In the genomic region with DNA sequence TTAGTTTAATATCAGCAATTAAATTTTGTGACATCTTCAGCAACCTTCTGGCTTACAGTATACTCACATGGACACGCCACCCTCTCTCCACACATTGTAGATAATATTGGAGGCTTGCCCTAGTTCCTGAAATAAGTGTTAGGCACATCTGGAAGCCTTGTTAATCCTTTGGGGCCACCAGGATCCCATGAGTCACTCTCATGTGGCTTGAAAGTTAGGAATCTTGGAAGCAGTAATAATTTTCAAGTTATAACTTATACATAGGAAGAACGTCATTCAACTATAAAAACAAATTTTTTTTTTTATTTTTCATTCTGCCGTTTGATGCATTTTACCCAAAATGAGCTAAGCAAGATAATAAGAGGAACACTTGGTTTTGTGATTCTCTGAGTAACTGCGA, we compare ENCODE assay signal across 13 cellular contexts. TPM values are rescaled to one million over a fixed set of nuclear protein-coding genes. Genes with fewer than 3 reads are reported as not detected.
DNase-seq lines count a peak whose midpoint lies in the region; ATAC-seq and TF ChIP-seq lines count a peak whose summit lies in the region.
"Had no signal": no experiment of that assay in that cellular context is flagged by ENCODE, and none has a peak within 500 bp of the region (broad histone marks: within the 10 kb centered on the region; RNA-seq: fewer than 3 reads in every experiment).

No MANE protein-coding gene starts in this region.

- intact Hi-C loops in sciatic nerve (cut with DNase I): no loop called here

- ATAC-seq in gastroesophageal sphincter: no peak
- peak; percentile 29 for ATAC-seq in sciatic nerve

- peak overlapping the region; percentile 74 for H3K9ac ChIP-seq in adipocyte (ENCODE audit: low read length)

- H3K4me1 ChIP-seq in adipocyte (ENCODE audit: control insufficient read depth, insufficient read depth, low read length) (peaks cover 73% of the 10 kb centered on the region), gastroesophageal sphincter (peaks cover 42 to 98% (median 61%) of the 10 kb centered on the region in 3 donors)

- DNase-seq in AG10803 (ENCODE audit: low read depth): peak; percentile 97
- peak; percentile 47 for DNase-seq in adipocyte (ENCODE audit: low read depth)
- DNase-seq in sciatic nerve (ENCODE audit: low spot score): no peak
- DNase-seq in DMS53 (lab: John Stamatoyannopoulos, UW): no peak
- DNase-seq in SKM-1 treated with dmso at 0.1 percent for 144 hours (lab: John Stamatoyannopoulos, UW; ENCODE audit: unreplicated experiment): no peak
- no peak for DNase-seq in NCI-H1417 treated with DMSO at 0.1 percent for 48 hours (lab: John Stamatoyannopoulos, UW)
- DNase-seq in stimulated activated CD4-positive, alpha-beta T cell treated with anti-CD3 and anti-CD28 coated beads, Interleukin-4, amount 100 ng/mL, for 24 hours: no peak
- DNase-seq: activated T-cell treated with anti-CD3 and anti-CD28 coated beads for 4 hours; AML-193; stimulated activated CD4-positive, alpha-beta T cell treated with anti-CD3 and anti-CD28 coated beads, Interleukin-4, amount 100 ng/mL, for 1 hour had no signal

- H3K36me3 ChIP-seq in adipocyte (ENCODE audit: control insufficient read depth, insufficient read depth, low read length, severe bottlenecking) (peaks cover 21% of the 10 kb centered on the region), gastroesophageal sphincter (no peaks in the 10 kb centered on the region)

- WGBS in gastroesophageal sphincter (ENCODE audit: low coverage in 1 of 2), 2 donors: 24 to 29% methylated on average over 3 to 4 of the region's 4 CpGs

- no peaks in the 10 kb centered on the region for H3K27me3 ChIP-seq in adipocyte (replicated peaks; ENCODE audit: control insufficient read depth, insufficient read depth, low read length)
- H3K27me3 ChIP-seq in gastroesophageal sphincter: no peaks in the 10 kb centered on the region

- H3K9me3 ChIP-seq in adipocyte (ENCODE audit: control insufficient read depth, low read length): no peaks in the 10 kb centered on the region
- H3K9me3 ChIP-seq in gastroesophageal sphincter: no peaks in the 10 kb centered on the region

- H3K4me3 ChIP-seq in AG10803 (ENCODE audit: low read length) (no peak overlapping the region), adipocyte (ENCODE audit: low read length) (peak overlapping the region; percentile 55), gastroesophageal sphincter (no peak overlapping the region)

- no peak for TF ChIP-seq POLR2A in gastroesophageal sphincter (IDR thresholded peaks at IDR 0.05)

- H3K27ac ChIP-seq in gastroesophageal sphincter: peak overlapping the region; percentile 81 to 99 (median 87)
- H3K27ac ChIP-seq: epithelial cell of prostate, RWPE1 had no signal

- TF ChIP-seq EP300 in gastroesophageal sphincter (IDR thresholded peaks at IDR 0.05): no peak

- TF ChIP-seq CTCF in AG10803 (conservative IDR thresholded peaks at IDR 0.05; ENCODE audit: low read length): no peak
- TF ChIP-seq CTCF in gastroesophageal sphincter (IDR thresholded peaks at IDR 0.05): no peak

RNA-seq across cellular contexts. Expression of a gene that starts 20.5 kb away (rescaled TPM):
- total RNA-seq in gastroesophageal sphincter: 100 to 1,000 TPM; 240 to 305 (median 265) TPM
- total RNA-seq in sciatic nerve: 332 TPM

Comparison
In these comparisons a context has a peak if more than half of its experiments do, and no peak if none do; other contexts are left out.
1. DNase-seq: peak in AG10803 (single experiment) and adipocyte (single experiment); none in sciatic nerve (single experiment), DMS53 (single experiment), SKM-1 treated with dmso at 0.1 percent for 144 hours (single experiment), NCI-H1417 treated with DMSO at 0.1 percent for 48 hours (single experiment) and stimulated activated CD4-positive, alpha-beta T cell treated with anti-CD3 and anti-CD28 coated beads, Interleukin-4, amount 100 ng/mL, for 24 hours (single experiment).